Comparison of ENCODE assay signal across 8 cellular contexts in genomic region chr11:64866173-64866491, GRCh38. TPM values are rescaled to one million over a fixed set of nuclear protein-coding genes. Genes with fewer than 3 reads are reported as not detected.
DNase-seq lines count a peak whose midpoint lies in the region; ATAC-seq and TF ChIP-seq lines count a peak whose summit lies in the region.
"Had no signal": no experiment of that assay in that cellular context is flagged by ENCODE, and none has a peak within 500 bp of the region (broad histone marks: within the 10 kb centered on the region; RNA-seq: fewer than 3 reads in every experiment).

No MANE protein-coding gene starts in this region.

- intact Hi-C loops in gastrocnemius medialis (cut with DNase I; ENCODE audit: low total_unique reads) = no loop called here

- peaks cover 85% of the 10 kb centered on the region for H3K4me1 Mint-ChIP-seq in activated naive CD8-positive, alpha-beta T cell treated with anti-CD3 and anti-CD28 coated beads for 36 hours

- TF ChIP-seq CTCF in gastrocnemius medialis (IDR thresholded peaks at IDR 0.05 in 4 of 5, conservative IDR thresholded peaks at IDR 0.05 in 1 of 5) = no peak

- H3K9me3 Mint-ChIP-seq in activated naive CD8-positive, alpha-beta T cell treated with anti-CD3 and anti-CD28 coated beads for 36 hours = peaks cover 12% of the 10 kb centered on the region

- TF ChIP-seq POLR2A in gastrocnemius medialis (IDR thresholded peaks at IDR 0.05) = no peak

- H3K9me3 ChIP-seq in gastrocnemius medialis = no peaks in the 10 kb centered on the region

- H3K27me3 Mint-ChIP-seq in activated naive CD8-positive, alpha-beta T cell treated with anti-CD3 and anti-CD28 coated beads for 36 hours = no peaks in the 10 kb centered on the region

- in situ Hi-C loops in gastrocnemius medialis (cut with MboI; ENCODE audit: low sequenced_read_pairs in 4 of 4) = no loop called here

- no peak for DNase-seq in activated naive CD8-positive, alpha-beta T cell treated with anti-CD3 and anti-CD28 coated beads for 36 hours
- DNase-seq in gastrocnemius medialis (no peak), AG08396 (ENCODE audit: low spot score) (no peak), dedifferentiated amniotic fluid mesenchymal stem cell (ENCODE audit: extremely low spot score) (no peak), NCI-H1417 (lab: John Stamatoyannopoulos, UW) (no peak)
- DNase-seq: NCI-H1105, T-helper 9 cell had no signal

- no peaks in the 10 kb centered on the region for H3K27me3 ChIP-seq in gastrocnemius medialis

- H3K27ac ChIP-seq in gastrocnemius medialis = peak overlapping the region; percentile 88 to 94 (median 93)

- H3K36me3 ChIP-seq in gastrocnemius medialis = no peaks in the 10 kb centered on the region

- H3K4me1 ChIP-seq in gastrocnemius medialis = peaks cover 69 to 79% of the 10 kb centered on the region in 2 donors

- peak overlapping the region; percentile 75 for H3K4me3 Mint-ChIP-seq in activated naive CD8-positive, alpha-beta T cell treated with anti-CD3 and anti-CD28 coated beads for 36 hours

- peak overlapping the region; percentile 98 for H3K27ac Mint-ChIP-seq in activated naive CD8-positive, alpha-beta T cell treated with anti-CD3 and anti-CD28 coated beads for 36 hours

- H3K4me3 ChIP-seq in gastrocnemius medialis = no peak overlapping the region

- peaks cover 37% of the 10 kb centered on the region for H3K36me3 Mint-ChIP-seq in activated naive CD8-positive, alpha-beta T cell treated with anti-CD3 and anti-CD28 coated beads for 36 hours

- ATAC-seq in HG03135 (IDR thresholded peaks at IDR 0.05; ENCODE audit: unreplicated experiment) (peak; percentile 4), gastrocnemius medialis (no peak)

RNA-seq across cellular contexts. Expression of gene EHD1, which starts 12.3 kb away (rescaled TPM):
- 100 to 1,000 TPM; 103 to 112 TPM for total RNA-seq in activated naive CD8-positive, alpha-beta T cell treated with anti-CD3 and anti-CD28 coated beads for 36 hours
- 10 to 100 TPM; 24.8 to 46.2 (median 31.3) TPM for total RNA-seq in gastrocnemius medialis

RNA-seq across cellular contexts. Expression of gene CDC42BPG, which starts 21.7 kb away (rescaled TPM):
- under 1 TPM; 0.46 to 0.54 TPM for total RNA-seq in activated naive CD8-positive, alpha-beta T cell treated with anti-CD3 and anti-CD28 coated beads for 36 hours
- total RNA-seq in gastrocnemius medialis = under 1 TPM in 2 of 4 donors, not detected in 2; 0.15 to 0.19 TPM

RNA-seq across cellular contexts. Expression of gene ATG2A, which starts 50.9 kb away (rescaled TPM):
- 10 to 100 TPM; 17.3 to 18.0 TPM for total RNA-seq in activated naive CD8-positive, alpha-beta T cell treated with anti-CD3 and anti-CD28 coated beads for 36 hours
- total RNA-seq in gastrocnemius medialis = 10 to 100 TPM; 10.7 to 97.5 (median 37.9) TPM

RNA-seq across cellular contexts. Expression of gene MEN1, which starts 55.8 kb away (rescaled TPM):
- total RNA-seq in activated naive CD8-positive, alpha-beta T cell treated with anti-CD3 and anti-CD28 coated beads for 36 hours = 10 to 100 TPM; 35.8 to 37.0 TPM
- total RNA-seq in gastrocnemius medialis = 10 to 100 TPM in 2 of 4 donors, 1 to 10 TPM in 2; 7.4 to 12.2 (median 9.8) TPM

RNA-seq across cellular contexts. Expression of gene PPP2R5B, which starts 58.4 kb away (rescaled TPM):
- total RNA-seq in activated naive CD8-positive, alpha-beta T cell treated with anti-CD3 and anti-CD28 coated beads for 36 hours = 10 to 100 TPM; 11.3 to 11.4 TPM
- 10 to 100 TPM; 17.2 to 34.2 (median 24.3) TPM for total RNA-seq in gastrocnemius medialis
